ENCODE assay signal across 25 cellular contexts in the genomic region with DNA sequence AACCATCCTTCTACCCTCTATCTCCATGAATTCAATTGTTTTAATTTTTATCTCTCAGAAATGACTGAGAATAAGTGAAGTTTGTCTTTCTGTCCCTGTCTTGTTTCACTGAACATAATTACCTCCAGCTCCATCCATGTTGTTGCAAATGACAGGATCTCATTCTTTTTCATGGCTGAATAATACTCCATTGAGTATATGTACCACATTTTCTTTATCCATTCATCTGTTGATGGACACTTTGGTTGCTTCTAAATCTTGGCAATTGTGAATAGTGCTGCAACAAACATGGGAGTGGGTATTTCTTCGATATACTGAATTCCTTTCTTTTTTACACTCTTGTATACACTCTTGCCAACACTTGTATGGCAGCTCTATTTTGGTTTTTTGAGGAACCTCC.
"Had no signal": no experiment of that assay in that cellular context is flagged by ENCODE, and none has a peak within 500 bp of the region (broad histone marks: within the 10 kb centered on the region; RNA-seq: fewer than 3 reads in every experiment).

No MANE protein-coding gene starts in this region.

- H3K36me3 ChIP-seq: esophagus squamous epithelium, gastrocnemius medialis, heart right ventricle, left lung, lower lobe of right lung had no signal

- H3K4me3 ChIP-seq: esophagus squamous epithelium, gastrocnemius medialis, heart right ventricle, left lung, lower lobe of right lung, mucosa of descending colon had no signal

- H3K36me3 Mint-ChIP-seq: mesothelial cell of epicardium had no signal

- H3K9me3 ChIP-seq: esophagus squamous epithelium, gastrocnemius medialis, lower lobe of right lung, mucosa of descending colon had no signal

- H3K4me3 Mint-ChIP-seq: dendritic cell treated with granulocyte-macrophage colony-stimulating factor and Interleukin-4, amounts not matched to agents 40 ng/mL and 50 ng/mL, for 4 days; effector memory CD8-positive, alpha-beta T cell; endodermal cell; mesothelial cell of epicardium; naive B cell; naive thymus-derived CD8-positive, alpha-beta T cell had no signal

- ATAC-seq: effector memory CD8-positive, alpha-beta T cell; esophagus mucosa; gastrocnemius medialis; heart right ventricle; left cardiac atrium; left lung; left ventricle myocardium superior; lower lobe of right lung; mucosa of descending colon; naive thymus-derived CD8-positive, alpha-beta T cell had no signal

- DNase-seq: cortex of kidney; effector CD8-positive, alpha-beta T cell; effector memory CD8-positive, alpha-beta T cell; endodermal cell; erythroblast; esophagus squamous epithelium; foreskin fibroblast; foreskin melanocyte; gastrocnemius medialis; glutamatergic neuron; head of caudate nucleus; heart right ventricle; hippocampal formation; left cardiac atrium; left lung; left ventricle myocardium superior; lower lobe of right lung; mesenchymal stem cell; mucosa of descending colon; naive B cell; naive thymus-derived CD8-positive, alpha-beta T cell had no signal

- H3K4me1 ChIP-seq: esophagus squamous epithelium, gastrocnemius medialis, left lung, lower lobe of right lung had no signal

- H3K27ac ChIP-seq: epithelial cell of prostate, esophagus squamous epithelium, gastrocnemius medialis, heart right ventricle, left lung, lower lobe of right lung had no signal

- H3K27ac Mint-ChIP-seq: dendritic cell treated with granulocyte-macrophage colony-stimulating factor and Interleukin-4, amounts not matched to agents 40 ng/mL and 50 ng/mL, for 4 days; effector memory CD8-positive, alpha-beta T cell; endodermal cell; mesothelial cell of epicardium; naive thymus-derived CD8-positive, alpha-beta T cell had no signal

- H3K27me3 ChIP-seq: esophagus squamous epithelium, left lung had no signal

- H3K4me1 Mint-ChIP-seq: naive thymus-derived CD8-positive, alpha-beta T cell had no signal
